Comparison of ENCODE assay signal across 16 cellular contexts in genomic region chr6:16473908-16474791, GRCh38.
A peak's percentile ranks its signal among the peaks of the same experiment; 100 is the strongest.
DNase-seq lines count a peak whose midpoint lies in the region; ATAC-seq, FAIRE-seq and TF ChIP-seq lines count a peak whose summit lies in the region.
"Had no signal": no experiment of that assay in that cellular context is flagged by ENCODE, and none has a peak within 500 bp of the region (broad histone marks: within the 10 kb centered on the region; RNA-seq: fewer than 3 reads in every experiment).

No MANE protein-coding gene starts in this region.

- FAIRE-seq in urothelium cell line (lab: Jason Lieb, UNC): no peak

- H3K27ac ChIP-seq in KMS-11: peak overlapping the region; percentile 54
- H3K27ac ChIP-seq: body of pancreas, GM23248, vagina had no signal

- DNase-seq in stimulated activated CD4-positive, alpha-beta T cell treated with anti-CD3 and anti-CD28 coated beads, Interleukin-15, amount 100 ng/mL, for 24 hours: peak; percentile 12
- no peak for DNase-seq in stimulated activated CD4-positive, alpha-beta T cell treated with anti-CD3 and anti-CD28 coated beads, Interleukin-2, amount 100 ng/mL, for 48 hours
- no peak for DNase-seq in activated naive CD4-positive, alpha-beta T cell treated with anti-CD3 and anti-CD28 coated beads, Interleukin-2, amount 50 U/mL, for 72 hours (ENCODE audit: low spot score in 2 of 2)
- DNase-seq in stimulated activated effector memory CD8-positive, alpha-beta T cell treated with anti-CD3 and anti-CD28 coated beads, Interleukin-12 subunit alpha, Interleukin-12 subunit beta, amount 100 ng/mL, for 72 hours (ENCODE audit: low spot score in 2 of 2): no peak
- DNase-seq in cerebellar cortex (ENCODE audit: low spot score): no peak
- DNase-seq in Right ventricle myocardium superior: no peak
- no peak for DNase-seq in urothelium cell line (ENCODE audit: low spot score)
- DNase-seq: activated CD8-positive, alpha-beta memory T cell treated with anti-CD3 and anti-CD28 coated beads, Interleukin-2, amount 50 U/mL, for 4 hours; body of pancreas; DMS53; GM23248; NCI-H1694; NCI-H524; Peyer's patch had no signal

- H3K4me2 ChIP-seq in KMS-11: peak overlapping the region; percentile 83

- peaks cover 84% of the 10 kb centered on the region for H3K4me1 Mint-ChIP-seq in stimulated activated effector memory CD8-positive, alpha-beta T cell treated with anti-CD3 and anti-CD28 coated beads, Interleukin-12 subunit alpha, Interleukin-12 subunit beta, amount 100 ng/mL, for 72 hours

- TF ChIP-seq CTCF in KMS-11 (conservative IDR thresholded peaks at IDR 0.05; ENCODE audit: low read depth, low read length): no peak

- H3K4me3 Mint-ChIP-seq in stimulated activated effector memory CD8-positive, alpha-beta T cell treated with anti-CD3 and anti-CD28 coated beads, Interleukin-12 subunit alpha, Interleukin-12 subunit beta, amount 100 ng/mL, for 72 hours: peak overlapping the region; percentile 21

- intact Hi-C loops in Right ventricle myocardium superior (cut with DNase I): no loop called here

- H3K4me1 ChIP-seq in KMS-11 (ENCODE audit: low read depth, poor library complexity, severe bottlenecking): peaks cover 72% of the 10 kb centered on the region

- peaks cover 6 to 30% of the 10 kb centered on the region in 2 donors for H3K36me3 Mint-ChIP-seq in activated naive CD4-positive, alpha-beta T cell treated with anti-CD3 and anti-CD28 coated beads, Interleukin-2, amount 50 U/mL, for 72 hours
- H3K36me3 Mint-ChIP-seq in stimulated activated effector memory CD8-positive, alpha-beta T cell treated with anti-CD3 and anti-CD28 coated beads, Interleukin-12 subunit alpha, Interleukin-12 subunit beta, amount 100 ng/mL, for 72 hours: peaks cover 70% of the 10 kb centered on the region

- H3K4me3 ChIP-seq in KMS-11 (IDR thresholded peaks at IDR 0.05; ENCODE audit: insufficient read depth, low read depth, low read length): no peak overlapping the region
- H3K4me3 ChIP-seq: body of pancreas, GM23248, Peyer's patch, vagina had no signal

- H4K20me1 ChIP-seq in KMS-11 (ENCODE audit: insufficient read depth): no peaks in the 10 kb centered on the region

- H3K27ac Mint-ChIP-seq in activated naive CD4-positive, alpha-beta T cell treated with anti-CD3 and anti-CD28 coated beads, Interleukin-2, amount 50 U/mL, for 72 hours: peak overlapping the region; percentile 81 to 86
- peak overlapping the region; percentile 66 for H3K27ac Mint-ChIP-seq in stimulated activated effector memory CD8-positive, alpha-beta T cell treated with anti-CD3 and anti-CD28 coated beads, Interleukin-12 subunit alpha, Interleukin-12 subunit beta, amount 100 ng/mL, for 72 hours

- H3K79me2 ChIP-seq in KMS-11 (ENCODE audit: insufficient read depth, low read depth): no peaks in the 10 kb centered on the region

- H3K9ac ChIP-seq in KMS-11: no peak overlapping the region
- H3K9ac ChIP-seq: GM23248 had no signal

- no peaks in the 10 kb centered on the region for H3K36me3 ChIP-seq in KMS-11 (ENCODE audit: insufficient read depth)
- H3K36me3 ChIP-seq: Peyer's patch, vagina had no signal

- H2AFZ ChIP-seq in KMS-11 (ENCODE audit: low read depth): 0 out of 2 replicates have a peak overlapping the region, but pooled peaks have one; percentile 8
- H2AFZ ChIP-seq: GM23248 had no signal

- peak; percentile 12 to 13 for ATAC-seq in activated naive CD4-positive, alpha-beta T cell treated with anti-CD3 and anti-CD28 coated beads, Interleukin-2, amount 50 U/mL, for 72 hours
- ATAC-seq in stimulated activated effector memory CD8-positive, alpha-beta T cell treated with anti-CD3 and anti-CD28 coated beads, Interleukin-12 subunit alpha, Interleukin-12 subunit beta, amount 100 ng/mL, for 72 hours: peak; percentile 1
- ATAC-seq in Right ventricle myocardium superior (ENCODE audit: poor library complexity): no peak
- ATAC-seq: body of pancreas had no signal

- H3K27me3 ChIP-seq in KMS-11 (ENCODE audit: insufficient read depth, low read depth): no peaks in the 10 kb centered on the region
- H3K27me3 ChIP-seq: body of pancreas, Peyer's patch, vagina had no signal

- peaks cover 4 to 5% of the 10 kb centered on the region in 2 donors for H3K9me3 Mint-ChIP-seq in activated naive CD4-positive, alpha-beta T cell treated with anti-CD3 and anti-CD28 coated beads, Interleukin-2, amount 50 U/mL, for 72 hours
- no peaks in the 10 kb centered on the region for H3K9me3 Mint-ChIP-seq in stimulated activated effector memory CD8-positive, alpha-beta T cell treated with anti-CD3 and anti-CD28 coated beads, Interleukin-12 subunit alpha, Interleukin-12 subunit beta, amount 100 ng/mL, for 72 hours
